8 cellular contexts compared by ENCODE assay signal in the genomic region with DNA sequence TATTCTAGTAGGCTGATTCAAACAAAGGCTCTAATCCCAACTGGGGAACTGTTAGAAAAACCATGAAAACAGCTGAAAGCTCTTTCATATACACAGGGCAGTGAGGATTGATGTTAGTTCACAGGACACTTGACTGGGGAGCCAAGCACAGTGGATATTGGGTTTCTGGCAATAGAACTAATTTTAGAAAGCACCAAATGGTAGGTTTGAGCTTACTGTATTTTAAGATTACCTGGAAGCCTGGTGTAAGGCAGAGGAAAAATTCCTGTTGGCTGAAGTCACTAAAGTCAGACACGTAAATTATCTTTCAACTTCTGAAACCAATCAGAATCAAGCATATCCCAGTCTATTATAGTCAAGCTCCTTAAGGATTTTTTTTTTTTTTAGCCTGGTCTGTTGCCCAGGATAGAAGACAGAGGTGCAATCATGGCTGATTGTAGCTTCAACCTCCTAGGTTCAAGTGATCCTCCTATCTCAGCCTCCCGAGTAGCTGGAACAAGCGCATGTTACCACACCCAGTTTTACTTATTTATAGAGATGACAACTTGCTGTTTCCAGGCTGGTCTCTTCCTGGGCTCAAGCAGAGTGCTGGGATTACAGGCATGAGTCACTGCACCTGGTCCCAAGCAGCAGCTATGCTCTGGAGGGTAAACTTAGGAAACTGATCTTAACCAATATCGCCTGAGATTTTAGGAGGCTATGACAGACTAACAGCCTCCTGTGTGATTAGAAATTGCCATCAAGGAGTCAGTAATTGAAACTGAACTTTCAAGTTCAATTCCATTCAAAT. TPM values are rescaled to one million over a fixed set of nuclear protein-coding genes. Genes with fewer than 3 reads are reported as not detected.
DNase-seq lines count a peak whose midpoint lies in the region; ATAC-seq, FAIRE-seq and TF ChIP-seq lines count a peak whose summit lies in the region.

No MANE protein-coding gene starts in this region.

- H3K9me3 ChIP-seq in sigmoid colon = no peaks in the 10 kb centered on the region

- peak overlapping the region; percentile 9 to 98 (median 93) for H3K27ac ChIP-seq in sigmoid colon

- no peaks in the 10 kb centered on the region for H3K27me3 ChIP-seq in sigmoid colon

- in situ Hi-C loops in GM18951 (cut with MboI; ENCODE audit: low sequenced_read_pairs, unreplicated experiment) = loop anchor here (5.0 kb wide), 1 partner anchor 38 kb away; no protein-coding TSS in a partner anchor

- no peaks in the 10 kb centered on the region for H3K9me3 Mint-ChIP-seq in endothelial cell (ENCODE audit: unreplicated experiment)

- H3K27ac Mint-ChIP-seq in endothelial cell (ENCODE audit: unreplicated experiment) = no peak overlapping the region

- peaks cover 0 to 57% (median 33%) of the 10 kb centered on the region in 4 donors for H3K4me1 ChIP-seq in sigmoid colon

- intact Hi-C loops in sigmoid colon (cut with DNase I) = loop anchor here (5.0 kb wide), 1 partner anchor 192 kb away; no protein-coding TSS in a partner anchor

- H3K27me3 Mint-ChIP-seq in endothelial cell (ENCODE audit: unreplicated experiment) = peaks cover 3% of the 10 kb centered on the region

- no peak for FAIRE-seq in GM19239 (lab: Jason Lieb, UNC)

- TF ChIP-seq CTCF in endothelial cell (IDR thresholded peaks at IDR 0.05; ENCODE audit: unreplicated experiment) (no peak), sigmoid colon (IDR thresholded peaks at IDR 0.05) (no peak)

- no peak for ATAC-seq in GM19452 (IDR thresholded peaks at IDR 0.05; ENCODE audit: unreplicated experiment)

- WGBS in sigmoid colon, 2 donors = 58 to 71% methylated on average over 4 of the region's 4 CpGs

- H3K4me3 ChIP-seq in sigmoid colon = peak overlapping the region in 2 of 4 donors; percentile 85 to 87

- peak overlapping the region; percentile 53 for H3K4me3 Mint-ChIP-seq in endothelial cell (ENCODE audit: unreplicated experiment)

- DNase-seq in endothelial cell (ENCODE audit: low spot score) = no peak
- DNase-seq in sigmoid colon = no peak
- no peak for DNase-seq in occipital lobe (lab: John Stamatoyannopoulos, UW)
- no peak for DNase-seq in NCI-H187 (lab: John Stamatoyannopoulos, UW)
- DNase-seq in GM19239 (ENCODE audit: insufficient read length, low spot score) = no peak

- TF ChIP-seq EP300 in sigmoid colon (IDR thresholded peaks at IDR 0.05) = no peak

- TF ChIP-seq POLR2A in GM18951 (IDR thresholded peaks at IDR 0.05; ENCODE audit: extremely low read depth, insufficient read depth, insufficient read length) = peak; percentile 41
- TF ChIP-seq POLR2A in sigmoid colon (IDR thresholded peaks at IDR 0.05) = no peak

- peaks cover 23% of the 10 kb centered on the region for H3K4me1 Mint-ChIP-seq in endothelial cell (ENCODE audit: unreplicated experiment)

- peaks cover 5% of the 10 kb centered on the region for H3K36me3 Mint-ChIP-seq in endothelial cell (ENCODE audit: low read depth, unreplicated experiment)

- H3K36me3 ChIP-seq in sigmoid colon = peaks cover 0 to 13% (median 0%) of the 10 kb centered on the region in 4 donors

TF ChIP-seq in PFSK-1, 5 proteins besides CTCF, POLR2A, EP300 and RAD21:
- TF ChIP-seq SIN3A (IDR thresholded peaks at IDR 0.05; ENCODE audit: borderline replicate concordance, insufficient read depth, low read length) (peak; percentile 67; the same call in 1 of the 2 replicates), FOXP2 (optimal IDR thresholded peaks at IDR 0.05; ENCODE audit: borderline replicate concordance, extremely low read depth, extremely low read length, insufficient read depth) (no peak), TAF1 (IDR thresholded peaks at IDR 0.05; ENCODE audit: borderline replicate concordance, insufficient read depth, low read length) (peak; percentile 35; the same call in 1 of the 2 replicates), POLR2AphosphoS5 (IDR thresholded peaks at IDR 0.05; ENCODE audit: low read depth, low read length) (peak; percentile 84)
- TF ChIP-seq, protein P1, sequence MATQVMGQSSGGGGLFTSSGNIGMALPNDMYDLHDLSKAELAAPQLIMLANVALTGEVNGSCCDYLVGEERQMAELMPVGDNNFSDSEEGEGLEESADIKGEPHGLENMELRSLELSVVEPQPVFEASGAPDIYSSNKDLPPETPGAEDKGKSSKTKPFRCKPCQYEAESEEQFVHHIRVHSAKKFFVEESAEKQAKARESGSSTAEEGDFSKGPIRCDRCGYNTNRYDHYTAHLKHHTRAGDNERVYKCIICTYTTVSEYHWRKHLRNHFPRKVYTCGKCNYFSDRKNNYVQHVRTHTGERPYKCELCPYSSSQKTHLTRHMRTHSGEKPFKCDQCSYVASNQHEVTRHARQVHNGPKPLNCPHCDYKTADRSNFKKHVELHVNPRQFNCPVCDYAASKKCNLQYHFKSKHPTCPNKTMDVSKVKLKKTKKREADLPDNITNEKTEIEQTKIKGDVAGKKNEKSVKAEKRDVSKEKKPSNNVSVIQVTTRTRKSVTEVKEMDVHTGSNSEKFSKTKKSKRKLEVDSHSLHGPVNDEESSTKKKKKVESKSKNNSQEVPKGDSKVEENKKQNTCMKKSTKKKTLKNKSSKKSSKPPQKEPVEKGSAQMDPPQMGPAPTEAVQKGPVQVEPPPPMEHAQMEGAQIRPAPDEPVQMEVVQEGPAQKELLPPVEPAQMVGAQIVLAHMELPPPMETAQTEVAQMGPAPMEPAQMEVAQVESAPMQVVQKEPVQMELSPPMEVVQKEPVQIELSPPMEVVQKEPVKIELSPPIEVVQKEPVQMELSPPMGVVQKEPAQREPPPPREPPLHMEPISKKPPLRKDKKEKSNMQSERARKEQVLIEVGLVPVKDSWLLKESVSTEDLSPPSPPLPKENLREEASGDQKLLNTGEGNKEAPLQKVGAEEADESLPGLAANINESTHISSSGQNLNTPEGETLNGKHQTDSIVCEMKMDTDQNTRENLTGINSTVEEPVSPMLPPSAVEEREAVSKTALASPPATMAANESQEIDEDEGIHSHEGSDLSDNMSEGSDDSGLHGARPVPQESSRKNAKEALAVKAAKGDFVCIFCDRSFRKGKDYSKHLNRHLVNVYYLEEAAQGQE (IDR thresholded peaks at IDR 0.05; ENCODE audit: insufficient read depth in 1 of 2, low read depth in 2 of 2, low read length in 2 of 2) = peak in 1 of 2 experiments; percentile 35; a peak in 1 of 4 replicates

RNA-seq across cellular contexts. Expression of gene SYNCRIP, which starts 32.5 kb away (rescaled TPM):
- 123 TPM for polyA plus RNA-seq in PFSK-1 (2012; ENCODE audit: insufficient read length, low read depth)
- total RNA-seq in endothelial cell (ENCODE audit: unreplicated experiment) (96.8 TPM), sigmoid colon (10 to 100 TPM; 71.6 to 84.3 (median 77.5) TPM), occipital lobe (118 TPM)
- 10 to 100 TPM; 23.1 to 51.1 (median 24.6) TPM for polyA plus RNA-seq in sigmoid colon
